In genomic region chr11:115415939-115416338, GRCh38 we compare ENCODE assay signal across 19 cellular contexts.
"Had no signal": no experiment of that assay in that cellular context is flagged by ENCODE, and none has a peak within 500 bp of the region (broad histone marks: within the 10 kb centered on the region; RNA-seq: fewer than 3 reads in every experiment).

No MANE protein-coding gene starts in this region.

- H3K9me3 ChIP-seq: SJSA1 had no signal

- H3K4me1 ChIP-seq: SJSA1 had no signal

- H3K27ac ChIP-seq: SJSA1, SK-N-MC had no signal

- H3K27me3 ChIP-seq: SJSA1 had no signal

- H3K36me3 ChIP-seq: SJSA1 had no signal

- DNase-seq: KBM-7, NCI-H1092, NCI-H1105 treated with DMSO at 0.1 percent for 48 hours, NCI-H1417 treated with DMSO at 0.1 percent for 48 hours, NCI-H146, NCI-H1694 treated with DMSO at 0.1 percent for 48 hours, NCI-H1930, NCI-H2081, NCI-H2171 treated with DMSO at 0.1 percent for 48 hours, NCI-H345, NCI-H524, NCI-H526 treated with DMSO at 0.1 percent for 48 hours, NCI-H774, Right ventricle myocardium superior, RPMI8226, SIG-M5, T-helper 1 cell had no signal

- H3K4me3 ChIP-seq: SJSA1, SK-N-MC had no signal
